In genomic region chr16:1790261-1790610, GRCh38 we compare ENCODE assay signal across 40 cellular contexts. TPM values are rescaled to one million over a fixed set of nuclear protein-coding genes. Genes with fewer than 3 reads are reported as not detected.
"Had no signal": no experiment of that assay in that cellular context is flagged by ENCODE, and none has a peak within 500 bp of the region (broad histone marks: within the 10 kb centered on the region; RNA-seq: fewer than 3 reads in every experiment).

No MANE protein-coding gene starts in this region.

- ATAC-seq: activated CD4-positive, alpha-beta T cell treated with anti-CD3 and anti-CD28 coated beads for 36 hours; activated CD8-positive, alpha-beta memory T cell treated with anti-CD3 and anti-CD28 coated beads, Interleukin-2, amount 10 ng/mL, durations not matched to agents 7 days and 5 days; activated CD8-positive, alpha-beta T cell treated with anti-CD3 and anti-CD28 coated beads, Interleukin-2, amount 10 ng/mL, durations not matched to agents 7 days and 5 days; activated naive CD8-positive, alpha-beta T cell treated with anti-CD3 and anti-CD28 coated beads, Interleukin-2, amount 50 U/mL, for 24 hours; gastroesophageal sphincter; T-helper 17 cell had no signal

- H3K27me3 Mint-ChIP-seq: activated B cell treated with CpG ODN at 0.5 μM for 24 hours; activated CD4-positive, alpha-beta memory T cell treated with anti-CD3 and anti-CD28 coated beads for 36 hours; activated CD4-positive, alpha-beta T cell treated with anti-CD3 and anti-CD28 coated beads for 36 hours; activated CD4-positive, alpha-beta T cell treated with anti-CD3 and anti-CD28 coated beads, Interleukin-2, amount 10 ng/mL, durations not matched to agents 24 days and 14 days; activated CD8-positive, alpha-beta memory T cell treated with anti-CD3 and anti-CD28 coated beads, Interleukin-2, amount 10 ng/mL, durations not matched to agents 7 days and 5 days; activated naive CD4-positive, alpha-beta T cell treated with anti-CD3 and anti-CD28 coated beads, Interleukin-2, amount 50 U/mL, for 24 hours; activated naive CD8-positive, alpha-beta T cell treated with anti-CD3 and anti-CD28 coated beads for 36 hours; activated naive CD8-positive, alpha-beta T cell treated with anti-CD3 and anti-CD28 coated beads, Interleukin-2, amount 50 U/mL, for 24 hours; brain; T-helper 17 cell had no signal

- H3K27ac ChIP-seq: adrenal gland, ascending aorta, cardiac muscle cell, colonic mucosa, epithelial cell of prostate, esophagus squamous epithelium, gastroesophageal sphincter, WERI-Rb-1 had no signal

- H3K4me1 ChIP-seq: adrenal gland, colonic mucosa had no signal

- H3K36me3 ChIP-seq: breast epithelium, colonic mucosa had no signal

- H3K27ac Mint-ChIP-seq: activated B cell treated with CpG ODN at 0.5 μM for 24 hours; activated CD4-positive, alpha-beta memory T cell treated with anti-CD3 and anti-CD28 coated beads for 36 hours; activated CD4-positive, alpha-beta T cell treated with anti-CD3 and anti-CD28 coated beads for 36 hours; activated CD4-positive, alpha-beta T cell treated with anti-CD3 and anti-CD28 coated beads, Interleukin-2, amount 10 ng/mL, durations not matched to agents 24 days and 14 days; activated CD8-positive, alpha-beta memory T cell treated with anti-CD3 and anti-CD28 coated beads, Interleukin-2, amount 10 ng/mL, durations not matched to agents 7 days and 5 days; activated CD8-positive, alpha-beta T cell treated with anti-CD3 and anti-CD28 coated beads, Interleukin-2, amount 10 ng/mL, durations not matched to agents 7 days and 5 days; activated naive CD4-positive, alpha-beta T cell treated with anti-CD3 and anti-CD28 coated beads for 36 hours; activated naive CD4-positive, alpha-beta T cell treated with anti-CD3 and anti-CD28 coated beads, Interleukin-2, amount 50 U/mL, for 24 hours; activated naive CD8-positive, alpha-beta T cell treated with anti-CD3 and anti-CD28 coated beads for 36 hours; activated naive CD8-positive, alpha-beta T cell treated with anti-CD3 and anti-CD28 coated beads, Interleukin-2, amount 50 U/mL, for 24 hours; activated T-helper 1 cell treated with anti-CD3 and anti-CD28 coated beads, Interleukin-12 subunit alpha, Interleukin-12 subunit beta, Interleukin-2, Interleukin-4 antibody, amounts not matched to agents 30 ng/mL and 10 ng/mL and 1 ng/mL, durations not matched to agents 14 hours and 24 hours and 36 hours; activated T-helper 2 cell treated with anti-CD3 and anti-CD28 coated beads, Interferon-gamma antibody, Interleukin-2, Interleukin-4, amounts not matched to agents 10 μg/mL and 5 μg/mL and 100 μg/mL, durations not matched to agents 14 hours and 24 hours and 36 hours; brain; T-helper 17 cell; T-helper 2 cell treated with Interferon-gamma antibody and Interleukin-4, amounts not matched to agents 5 μg/mL and 100 μg/mL, for 36 hours had no signal

- DNase-seq: activated B cell treated with CpG ODN at 0.5 μM for 24 hours; activated CD4-positive, alpha-beta memory T cell treated with anti-CD3 and anti-CD28 coated beads for 36 hours; activated CD4-positive, alpha-beta T cell treated with anti-CD3 and anti-CD28 coated beads for 36 hours; activated CD4-positive, alpha-beta T cell treated with anti-CD3 and anti-CD28 coated beads, Interleukin-2, amount 10 ng/mL, durations not matched to agents 24 days and 14 days; activated CD4-positive, CD25-positive, alpha-beta regulatory T cell treated with anti-CD3 and anti-CD28 coated beads, Interleukin-2, amount 50 U/mL, for 72 hours; activated CD8-positive, alpha-beta memory T cell treated with anti-CD3 and anti-CD28 coated beads, Interleukin-2, amount 10 ng/mL, durations not matched to agents 7 days and 5 days; activated CD8-positive, alpha-beta memory T cell treated with anti-CD3 and anti-CD28 coated beads, Interleukin-2, amount 50 U/mL, for 4 hours; activated CD8-positive, alpha-beta T cell treated with anti-CD3 and anti-CD28 coated beads, Interleukin-2, amount 10 ng/mL, durations not matched to agents 7 days and 5 days; activated effector memory CD4-positive, alpha-beta T cell treated with anti-CD3 and anti-CD28 coated beads, Interleukin-2, amount 50 U/mL, for 16 hours; activated naive CD4-positive, alpha-beta T cell treated with anti-CD3 and anti-CD28 coated beads for 36 hours; activated naive CD8-positive, alpha-beta T cell treated with anti-CD3 and anti-CD28 coated beads for 36 hours; activated naive CD8-positive, alpha-beta T cell treated with anti-CD3 and anti-CD28 coated beads, Interleukin-2, amount 50 U/mL, for 24 hours; activated T-cell treated with anti-CD3 and anti-CD28 coated beads, Interleukin-2, amount 50 U/mL, for 48 hours; amygdala; central memory CD4-positive, alpha-beta T cell; cerebellar nuclear complex; effector CD8-positive, alpha-beta T cell; esophagus squamous epithelium; foreskin melanocyte; T-helper 17 cell; T1000; WERI-Rb-1 had no signal

- H3K4me3 Mint-ChIP-seq: activated B cell treated with CpG ODN at 0.5 μM for 24 hours; activated CD4-positive, alpha-beta memory T cell treated with anti-CD3 and anti-CD28 coated beads for 36 hours; activated CD4-positive, alpha-beta T cell treated with anti-CD3 and anti-CD28 coated beads for 36 hours; activated CD4-positive, alpha-beta T cell treated with anti-CD3 and anti-CD28 coated beads, Interleukin-2, amount 10 ng/mL, durations not matched to agents 24 days and 14 days; activated CD8-positive, alpha-beta memory T cell treated with anti-CD3 and anti-CD28 coated beads, Interleukin-2, amount 10 ng/mL, durations not matched to agents 7 days and 5 days; activated CD8-positive, alpha-beta T cell treated with anti-CD3 and anti-CD28 coated beads, Interleukin-2, amount 10 ng/mL, durations not matched to agents 7 days and 5 days; activated naive CD4-positive, alpha-beta T cell treated with anti-CD3 and anti-CD28 coated beads for 36 hours; activated naive CD4-positive, alpha-beta T cell treated with anti-CD3 and anti-CD28 coated beads, Interleukin-2, amount 50 U/mL, for 24 hours; activated naive CD8-positive, alpha-beta T cell treated with anti-CD3 and anti-CD28 coated beads for 36 hours; activated naive CD8-positive, alpha-beta T cell treated with anti-CD3 and anti-CD28 coated beads, Interleukin-2, amount 50 U/mL, for 24 hours; activated T-helper 1 cell treated with anti-CD3 and anti-CD28 coated beads, Interleukin-12 subunit alpha, Interleukin-12 subunit beta, Interleukin-2, Interleukin-4 antibody, amounts not matched to agents 30 ng/mL and 10 ng/mL and 1 ng/mL, durations not matched to agents 14 hours and 24 hours and 36 hours; brain; T-helper 17 cell; T-helper 2 cell treated with Interferon-gamma antibody and Interleukin-4, amounts not matched to agents 5 μg/mL and 100 μg/mL, for 36 hours had no signal

- H3K4me3 ChIP-seq: adrenal gland, ascending aorta, breast epithelium, cardiac muscle cell, colonic mucosa, esophagus squamous epithelium, gastroesophageal sphincter had no signal

- H3K9me3 Mint-ChIP-seq: activated B cell treated with CpG ODN at 0.5 μM for 24 hours; activated CD4-positive, alpha-beta memory T cell treated with anti-CD3 and anti-CD28 coated beads for 36 hours; activated CD4-positive, alpha-beta T cell treated with anti-CD3 and anti-CD28 coated beads, Interleukin-2, amount 10 ng/mL, durations not matched to agents 24 days and 14 days; activated naive CD4-positive, alpha-beta T cell treated with anti-CD3 and anti-CD28 coated beads for 36 hours; activated naive CD4-positive, alpha-beta T cell treated with anti-CD3 and anti-CD28 coated beads, Interleukin-2, amount 50 U/mL, for 24 hours; activated naive CD8-positive, alpha-beta T cell treated with anti-CD3 and anti-CD28 coated beads for 36 hours; activated naive CD8-positive, alpha-beta T cell treated with anti-CD3 and anti-CD28 coated beads, Interleukin-2, amount 50 U/mL, for 24 hours; activated T-helper 1 cell treated with anti-CD3 and anti-CD28 coated beads, Interleukin-12 subunit alpha, Interleukin-12 subunit beta, Interleukin-2, Interleukin-4 antibody, amounts not matched to agents 30 ng/mL and 10 ng/mL and 1 ng/mL, durations not matched to agents 14 hours and 24 hours and 36 hours; activated T-helper 2 cell treated with anti-CD3 and anti-CD28 coated beads, Interferon-gamma antibody, Interleukin-2, Interleukin-4, amounts not matched to agents 10 μg/mL and 5 μg/mL and 100 μg/mL, durations not matched to agents 14 hours and 24 hours and 36 hours; brain; T-helper 2 cell treated with Interferon-gamma antibody and Interleukin-4, amounts not matched to agents 5 μg/mL and 100 μg/mL, for 36 hours had no signal

- H3K4me1 Mint-ChIP-seq: activated B cell treated with CpG ODN at 0.5 μM for 24 hours; activated CD4-positive, alpha-beta T cell treated with anti-CD3 and anti-CD28 coated beads, Interleukin-2, amount 10 ng/mL, durations not matched to agents 24 days and 14 days; activated CD8-positive, alpha-beta memory T cell treated with anti-CD3 and anti-CD28 coated beads, Interleukin-2, amount 10 ng/mL, durations not matched to agents 7 days and 5 days had no signal

- H3K9me3 ChIP-seq: adrenal gland, ascending aorta, breast epithelium, colonic mucosa, esophagus squamous epithelium, gastroesophageal sphincter had no signal

- H3K27me3 ChIP-seq: adrenal gland, ascending aorta, breast epithelium, cardiac muscle cell, colonic mucosa, esophagus squamous epithelium, gastroesophageal sphincter had no signal

RNA-seq across cellular contexts. Expression of gene IGFALS, which starts 3.3 kb away (rescaled TPM):
- total RNA-seq: activated B cell treated with CpG ODN at 0.5 μM for 24 hours; activated CD4-positive, alpha-beta memory T cell treated with anti-CD3 and anti-CD28 coated beads for 36 hours; activated CD4-positive, alpha-beta T cell treated with anti-CD3 and anti-CD28 coated beads for 36 hours; activated CD8-positive, alpha-beta memory T cell treated with anti-CD3 and anti-CD28 coated beads for 36 hours; activated CD8-positive, alpha-beta memory T cell treated with anti-CD3 and anti-CD28 coated beads, Interleukin-2, amount 10 ng/mL, durations not matched to agents 7 days and 5 days; activated naive CD4-positive, alpha-beta T cell treated with anti-CD3 and anti-CD28 coated beads for 36 hours; activated naive CD8-positive, alpha-beta T cell treated with anti-CD3 and anti-CD28 coated beads for 36 hours; activated T-helper 1 cell treated with anti-CD3 and anti-CD28 coated beads, Interleukin-12 subunit alpha, Interleukin-12 subunit beta, Interleukin-2, Interleukin-4 antibody, amounts not matched to agents 30 ng/mL and 10 ng/mL and 1 ng/mL, durations not matched to agents 14 hours and 24 hours and 36 hours; activated T-helper 2 cell treated with anti-CD3 and anti-CD28 coated beads, Interferon-gamma antibody, Interleukin-2, Interleukin-4, amounts not matched to agents 10 μg/mL and 5 μg/mL and 100 μg/mL, durations not matched to agents 14 hours and 24 hours and 36 hours; ascending aorta; dermis microvascular lymphatic vessel endothelial cell; endothelial cell of umbilical vein; esophagus squamous epithelium; fibroblast of lung; fibroblast of villous mesenchyme; glomerular endothelial cell had no signal
- polyA plus RNA-seq: endothelial cell of umbilical vein, fibroblast of lung had no signal
